Comparison of ENCODE assay signal across 16 cellular contexts in genomic region chr1:39871796-39872195, GRCh38. TPM values are rescaled to one million over a fixed set of nuclear protein-coding genes. Genes with fewer than 3 reads are reported as not detected.
DNase-seq lines count a peak whose midpoint lies in the region; ATAC-seq and TF ChIP-seq lines count a peak whose summit lies in the region.
"Had no signal": no experiment of that assay in that cellular context is flagged by ENCODE, and none has a peak within 500 bp of the region (broad histone marks: within the 10 kb centered on the region; RNA-seq: fewer than 3 reads in every experiment).

No MANE protein-coding gene starts in this region.

- no peak for ATAC-seq in activated T-cell treated with anti-CD3 and anti-CD28 coated beads, Interleukin-2, amount 50 U/mL, for 72 hours (replicated peaks in 1 of 2)
- no peak for ATAC-seq in GM21529 (IDR thresholded peaks at IDR 0.05; ENCODE audit: unreplicated experiment)
- ATAC-seq: CD8-positive, alpha-beta T cell had no signal

- H3K27me3 Mint-ChIP-seq in activated T-cell treated with anti-CD3 and anti-CD28 coated beads, Interleukin-2, amount 50 U/mL, for 72 hours (ENCODE audit: low read depth), result no peaks in the 10 kb centered on the region
- no peaks in the 10 kb centered on the region for H3K27me3 Mint-ChIP-seq in progenitor cell of endocrine pancreas

- TF ChIP-seq CTCF in VCaP (conservative IDR thresholded peaks at IDR 0.05) (no peak), progenitor cell of endocrine pancreas (IDR thresholded peaks at IDR 0.05; ENCODE audit: unreplicated experiment) (no peak)

- H3K4me1 Mint-ChIP-seq in activated T-cell treated with anti-CD3 and anti-CD28 coated beads, Interleukin-2, amount 50 U/mL, for 72 hours (ENCODE audit: low read depth), result peaks cover 8% of the 10 kb centered on the region
- H3K4me1 Mint-ChIP-seq in progenitor cell of endocrine pancreas (ENCODE audit: low read depth), result no peaks in the 10 kb centered on the region

- H3K9me3 Mint-ChIP-seq in activated T-cell treated with anti-CD3 and anti-CD28 coated beads, Interleukin-2, amount 50 U/mL, for 72 hours, result no peaks in the 10 kb centered on the region
- H3K9me3 Mint-ChIP-seq in progenitor cell of endocrine pancreas (ENCODE audit: low read depth), result no peaks in the 10 kb centered on the region
- H3K9me3 Mint-ChIP-seq: CD8-positive, alpha-beta T cell had no signal

- no peak for DNase-seq in activated T-cell treated with anti-CD3 and anti-CD28 coated beads, Interleukin-2, amount 50 U/mL, for 72 hours
- DNase-seq in activated T-cell treated with anti-CD3 and anti-CD28 coated beads, Interleukin-2, amount 50 U/mL, for 1 hour, result no peak
- peak; percentile 1 for DNase-seq in islet precursor cell
- no peak for DNase-seq in progenitor cell of endocrine pancreas (ENCODE audit: low spot score, unreplicated experiment)
- no peak for DNase-seq in NCI-H1092 treated with DMSO at 0.1 percent for 48 hours (lab: John Stamatoyannopoulos, UW)
- no peak for DNase-seq in iPS-NIHi11 (ENCODE audit: low spot score)
- DNase-seq: Caco-2; CD8-positive, alpha-beta T cell; GF-D8; GOT3; H9 had no signal

- H3K4me3 Mint-ChIP-seq in activated T-cell treated with anti-CD3 and anti-CD28 coated beads, Interleukin-2, amount 50 U/mL, for 72 hours, result no peak overlapping the region
- H3K4me3 Mint-ChIP-seq in progenitor cell of endocrine pancreas (ENCODE audit: low read depth), result no peak overlapping the region
- H3K4me3 Mint-ChIP-seq: CD14-positive monocyte; CD8-positive, alpha-beta T cell; H9 had no signal

- peaks cover 0 to 12% of the 10 kb centered on the region in 2 donors for H3K36me3 Mint-ChIP-seq in activated T-cell treated with anti-CD3 and anti-CD28 coated beads, Interleukin-2, amount 50 U/mL, for 72 hours (ENCODE audit: insufficient read depth in 2 of 2)
- peaks cover 29% of the 10 kb centered on the region for H3K36me3 Mint-ChIP-seq in progenitor cell of endocrine pancreas (ENCODE audit: insufficient read depth)

- H3K27ac Mint-ChIP-seq in activated T-cell treated with anti-CD3 and anti-CD28 coated beads, Interleukin-2, amount 50 U/mL, for 72 hours, result peak overlapping the region; percentile 23
- peak overlapping the region; percentile 80 for H3K27ac Mint-ChIP-seq in progenitor cell of endocrine pancreas
- H3K27ac Mint-ChIP-seq: CD14-positive monocyte; CD8-positive, alpha-beta T cell; H9 had no signal

- peak overlapping the region; percentile 14; the same call in 1 of the 2 replicates for H3K27ac ChIP-seq in VCaP
- H3K27ac ChIP-seq: 22Rv1, HL-60 had no signal

RNA-seq across cellular contexts. Expression of gene TRIT1, which starts 11.5 kb away (rescaled TPM):
- 10 to 100 TPM; 20.5 to 22.6 TPM for total RNA-seq in activated T-cell treated with anti-CD3 and anti-CD28 coated beads, Interleukin-2, amount 50 U/mL, for 72 hours
- 35.9 and 43.3 TPM in 2 replicates for total RNA-seq in progenitor cell of endocrine pancreas

RNA-seq across cellular contexts. Expression of gene MYCL, which starts 29.9 kb away (rescaled TPM):
- total RNA-seq in activated T-cell treated with anti-CD3 and anti-CD28 coated beads, Interleukin-2, amount 50 U/mL, for 72 hours, result under 1 TPM; 0.30 to 0.70 TPM
- 19.3 and 21.3 TPM in 2 replicates for total RNA-seq in progenitor cell of endocrine pancreas

Comparison
In these comparisons a context has a peak if more than half of its experiments do, and no peak if none do; other contexts are left out.
1. RNA of gene MYCL, which starts 29.9 kb away (total RNA-seq): 19.3 to 21.3 TPM in progenitor cell of endocrine pancreas; 0.30 to 0.70 TPM in activated T-cell treated with anti-CD3 and anti-CD28 coated beads, Interleukin-2, amount 50 U/mL, for 72 hours; every median in the first group is over 10 times any median in the second.